1 cellular context compared by ENCODE assay signal in the genomic region with DNA sequence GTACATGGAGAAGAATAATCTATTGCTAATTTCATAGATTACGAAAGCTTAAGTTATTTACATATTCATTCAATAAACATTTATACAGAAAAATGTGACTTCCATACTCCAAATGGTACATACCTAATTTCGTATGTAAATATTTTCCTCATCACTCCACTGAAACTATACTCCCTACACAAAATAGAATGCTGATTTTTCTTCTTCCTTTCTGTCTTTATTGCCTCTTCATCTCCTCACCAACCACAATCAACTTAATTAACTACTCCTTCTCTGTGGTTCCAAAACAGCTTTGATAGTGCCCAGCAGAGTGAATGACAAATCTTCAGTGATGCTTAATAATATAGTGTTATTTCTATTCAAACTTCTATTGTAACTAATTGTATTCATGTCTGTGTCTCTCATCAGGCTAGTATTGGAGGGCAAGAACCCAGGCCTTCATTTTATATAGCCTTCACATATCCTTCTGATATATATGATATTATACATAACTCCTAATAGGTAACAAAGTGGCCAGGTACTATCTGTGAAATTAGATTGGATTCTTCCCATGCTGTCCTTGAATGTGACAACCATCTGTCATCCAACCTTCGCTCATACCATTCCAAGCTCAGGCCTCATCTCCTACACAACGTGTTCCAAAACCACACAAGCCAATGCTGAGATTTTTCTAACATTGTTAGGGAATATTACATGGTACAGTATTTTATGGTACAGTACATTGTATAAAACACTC.
TF ChIP-seq lines count a peak whose summit lies in the region.

No MANE protein-coding gene starts in this region.

TF ChIP-seq in A549, 52 proteins besides CTCF, POLR2A, EP300 and RAD21 (continued from another document):
- TF ChIP-seq, protein P1, sequence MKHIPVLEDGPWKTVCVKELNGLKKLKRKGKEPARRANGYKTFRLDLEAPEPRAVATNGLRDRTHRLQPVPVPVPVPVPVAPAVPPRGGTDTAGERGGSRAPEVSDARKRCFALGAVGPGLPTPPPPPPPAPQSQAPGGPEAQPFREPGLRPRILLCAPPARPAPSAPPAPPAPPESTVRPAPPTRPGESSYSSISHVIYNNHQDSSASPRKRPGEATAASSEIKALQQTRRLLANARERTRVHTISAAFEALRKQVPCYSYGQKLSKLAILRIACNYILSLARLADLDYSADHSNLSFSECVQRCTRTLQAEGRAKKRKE (CRISPR knock-in tag; IDR thresholded peaks at IDR 0.05; ENCODE audit: low read depth), result no peak
- peak; percentile 75 for TF ChIP-seq HOXA7 (CRISPR knock-in tag; IDR thresholded peaks at IDR 0.05)
- no peak for TF ChIP-seq CEBPB (IDR thresholded peaks at IDR 0.05)
- no peak for TF ChIP-seq JUN (IDR thresholded peaks at IDR 0.05)
- TF ChIP-seq TFCP2L1 (CRISPR knock-in tag; IDR thresholded peaks at IDR 0.05), result no peak
- TF ChIP-seq ZSCAN20 (CRISPR knock-in tag; IDR thresholded peaks at IDR 0.05), result no peak
- no peak for TF ChIP-seq ZC3H11A (IDR thresholded peaks at IDR 0.05)
- TF ChIP-seq NR3C1 (IDR thresholded peaks at IDR 0.05), result no peak
- TF ChIP-seq EHF (CRISPR knock-in tag; IDR thresholded peaks at IDR 0.05), result 0 out of 2 replicates have a peak, but pooled peaks have one; percentile 20
- TF ChIP-seq NFE2L2 (conservative IDR thresholded peaks at IDR 0.05; ENCODE audit: low read length), result no peak
- no peak for TF ChIP-seq BHLHE40 (IDR thresholded peaks at IDR 0.05; ENCODE audit: low read depth, low read length)
- TF ChIP-seq FOXS1 (CRISPR knock-in tag; IDR thresholded peaks at IDR 0.05), result 0 out of 2 replicates have a peak, but pooled peaks have one; percentile 12
